In genomic region chr6:20698675-20699074, GRCh38 we compare ENCODE assay signal across 22 cellular contexts.
A peak's percentile ranks its signal among the peaks of the same experiment; 100 is the strongest.
DNase-seq lines count a peak whose midpoint lies in the region; ATAC-seq and TF ChIP-seq lines count a peak whose summit lies in the region.
"Had no signal": no experiment of that assay in that cellular context is flagged by ENCODE, and none has a peak within 500 bp of the region (broad histone marks: within the 10 kb centered on the region; RNA-seq: fewer than 3 reads in every experiment).

No MANE protein-coding gene starts in this region.

- H4K8ac ChIP-seq in IMR-90 (ENCODE audit: low read depth in 2 of 2, low read length in 2 of 2): no peak overlapping the region

- H2BK15ac ChIP-seq in IMR-90 (ENCODE audit: low read depth, low read length): no peak overlapping the region

- CTCF ChIA-PET in IMR-90 (lab: Yijun Ruan, JAX): no interaction called here

- no peaks in the 10 kb centered on the region for H3K9me1 ChIP-seq in IMR-90 (ENCODE audit: insufficient read depth, low read length)

- no TSS peak for BruUV-seq in IMR-90 (replicated peaks; lab: Mats Ljungman, UMichigan)

- H2AK9ac ChIP-seq in IMR-90 (replicated peaks; ENCODE audit: low read depth, low read length, poor library complexity): no peak overlapping the region

- H2BK120ac ChIP-seq in IMR-90 (ENCODE audit: low read depth, low read length): no peak overlapping the region

- 0 out of 2 replicates have a peak overlapping the region, but pooled peaks have one; percentile 7 for H3K4ac ChIP-seq in IMR-90 (ENCODE audit: low read depth, low read length)

- H3K36me3 ChIP-seq in IMR-90 (ENCODE audit: control insufficient read depth, insufficient read depth, low read length) (no peaks in the 10 kb centered on the region), HAP-1 (replicated peaks) (no peaks in the 10 kb centered on the region)
- H3K36me3 ChIP-seq: ascending aorta, pancreas, right atrium auricular region, stomach, vagina had no signal

- H3K4me3 ChIP-seq in IMR-90 (ENCODE audit: insufficient read depth, low read depth, low read length): no peak overlapping the region
- H3K4me3 ChIP-seq in HAP-1: no peak overlapping the region
- H3K4me3 ChIP-seq: ascending aorta, lung, pancreas, right atrium auricular region, SK-N-MC, smooth muscle cell, stomach, vagina had no signal

- dilution Hi-C loops in IMR-90 (cut with HindIII; ENCODE audit: low sequenced_read_pairs, unreplicated experiment): no loop called here

- no peak overlapping the region for H3K4me3 Mint-ChIP-seq in activated T-helper 17 cell treated with anti-CD3 and anti-CD28 coated beads, Interleukin-2, amount 50 U/mL, for 72 hours
- no peak overlapping the region for H3K4me3 Mint-ChIP-seq in stimulated activated memory B cell treated with anti-CD40 and anti-IgM and Interleukin-4, amounts not matched to agents 10 μg/mL and 1 μg/mL and 100 μg/mL, for 72 hours
- H3K4me3 Mint-ChIP-seq: activated CD4-positive, alpha-beta T cell treated with anti-CD3 and anti-CD28 coated beads for 36 hours; activated CD8-positive, alpha-beta T cell treated with anti-CD3 and anti-CD28 coated beads, Interleukin-2, amount 10 ng/mL, durations not matched to agents 7 days and 5 days; activated naive CD8-positive, alpha-beta T cell treated with anti-CD3 and anti-CD28 coated beads, Interleukin-2, amount 10 ng/mL, durations not matched to agents 7 days and 5 days had no signal

- H3K9me3 Mint-ChIP-seq in activated T-helper 17 cell treated with anti-CD3 and anti-CD28 coated beads, Interleukin-2, amount 50 U/mL, for 72 hours: no peaks in the 10 kb centered on the region
- H3K9me3 Mint-ChIP-seq in stimulated activated memory B cell treated with anti-CD40 and anti-IgM and Interleukin-4, amounts not matched to agents 10 μg/mL and 1 μg/mL and 100 μg/mL, for 72 hours: no peaks in the 10 kb centered on the region
- H3K9me3 Mint-ChIP-seq: activated naive CD8-positive, alpha-beta T cell treated with anti-CD3 and anti-CD28 coated beads, Interleukin-2, amount 10 ng/mL, durations not matched to agents 7 days and 5 days had no signal

- ATAC-seq in IMR-90 (ENCODE audit: low read depth): no peak
- ATAC-seq in activated T-helper 17 cell treated with anti-CD3 and anti-CD28 coated beads, Interleukin-2, amount 50 U/mL, for 72 hours (replicated peaks): no peak
- ATAC-seq in stimulated activated memory B cell treated with anti-CD40 and anti-IgM and Interleukin-4, amounts not matched to agents 10 μg/mL and 1 μg/mL and 100 μg/mL, for 72 hours: no peak
- ATAC-seq: activated CD4-positive, alpha-beta T cell treated with anti-CD3 and anti-CD28 coated beads for 36 hours; activated CD8-positive, alpha-beta T cell treated with anti-CD3 and anti-CD28 coated beads, Interleukin-2, amount 10 ng/mL, durations not matched to agents 7 days and 5 days; left cardiac atrium had no signal

- no peak overlapping the region for H3K23ac ChIP-seq in IMR-90 (ENCODE audit: low read depth, low read length)

- no peak overlapping the region for H2AFZ ChIP-seq in IMR-90 (replicated peaks; ENCODE audit: low read length, poor library complexity)

- DNase-seq in ELR (ENCODE audit: low read depth) (peak; percentile 14), IMR-90 (no peak), C1 segment of cervical spinal cord (lab: John Stamatoyannopoulos, UW) (no peak), NCI-H1930 (lab: John Stamatoyannopoulos, UW) (no peak), HAP-1 (ENCODE audit: low spot score in 2 of 2) (no peak)
- DNase-seq: activated CD4-positive, alpha-beta T cell treated with anti-CD3 and anti-CD28 coated beads for 36 hours; activated CD8-positive, alpha-beta T cell treated with anti-CD3 and anti-CD28 coated beads, Interleukin-2, amount 10 ng/mL, durations not matched to agents 7 days and 5 days; activated effector memory CD4-positive, alpha-beta T cell treated with anti-CD3 and anti-CD28 coated beads, Interleukin-2, amount 50 U/mL, for 16 hours; activated naive CD8-positive, alpha-beta T cell treated with anti-CD3 and anti-CD28 coated beads, Interleukin-2, amount 10 ng/mL, durations not matched to agents 7 days and 5 days; hypothalamus; left cardiac atrium; NCI-H1048; stomach had no signal

- TF ChIP-seq POLR2A in IMR-90 (IDR thresholded peaks at IDR 0.05; ENCODE audit: low read depth, low read length): no peak

- POLR2A ChIA-PET in IMR-90 (lab: Charles Lee; ENCODE audit: unreplicated experiment): no interaction called here

- H3K4me1 Mint-ChIP-seq in activated T-helper 17 cell treated with anti-CD3 and anti-CD28 coated beads, Interleukin-2, amount 50 U/mL, for 72 hours: peaks cover 16% of the 10 kb centered on the region
- H3K4me1 Mint-ChIP-seq in stimulated activated memory B cell treated with anti-CD40 and anti-IgM and Interleukin-4, amounts not matched to agents 10 μg/mL and 1 μg/mL and 100 μg/mL, for 72 hours: peaks cover 29% of the 10 kb centered on the region

- H3K4me2 ChIP-seq in IMR-90 (ENCODE audit: low read depth, low read length): no peak overlapping the region
- H3K4me2 ChIP-seq: smooth muscle cell had no signal

- H3K18ac ChIP-seq in IMR-90 (ENCODE audit: low read depth, low read length): no peak overlapping the region

- WGBS in IMR-90 (ENCODE audit: extremely low coverage in 2 of 2, insufficient read length in 1 of 2), 2 experiments: no CpG with 5 or more reads among the region's 1 CpG

- H3K9me3 ChIP-seq in IMR-90 (ENCODE audit: control insufficient read depth, insufficient read depth, low read length) (no peaks in the 10 kb centered on the region), HAP-1 (no peaks in the 10 kb centered on the region)
- H3K9me3 ChIP-seq: ascending aorta, pancreas, right atrium auricular region, stomach, vagina had no signal

- H3K56ac ChIP-seq in IMR-90 (ENCODE audit: extremely low read depth, insufficient read depth, low read length): no peak overlapping the region

- H3K27ac Mint-ChIP-seq in activated T-helper 17 cell treated with anti-CD3 and anti-CD28 coated beads, Interleukin-2, amount 50 U/mL, for 72 hours: peak overlapping the region; percentile 74
- H3K27ac Mint-ChIP-seq in stimulated activated memory B cell treated with anti-CD40 and anti-IgM and Interleukin-4, amounts not matched to agents 10 μg/mL and 1 μg/mL and 100 μg/mL, for 72 hours: peak overlapping the region; percentile 50
- H3K27ac Mint-ChIP-seq: activated CD4-positive, alpha-beta T cell treated with anti-CD3 and anti-CD28 coated beads for 36 hours; activated CD8-positive, alpha-beta T cell treated with anti-CD3 and anti-CD28 coated beads, Interleukin-2, amount 10 ng/mL, durations not matched to agents 7 days and 5 days; activated naive CD8-positive, alpha-beta T cell treated with anti-CD3 and anti-CD28 coated beads, Interleukin-2, amount 10 ng/mL, durations not matched to agents 7 days and 5 days had no signal

- H2BK5ac ChIP-seq in IMR-90 (ENCODE audit: low read depth, low read length, poor library complexity, severe bottlenecking): no peak overlapping the region

- H2BK20ac ChIP-seq in IMR-90 (ENCODE audit: low read depth, low read length): no peak overlapping the region

- TF ChIP-seq CTCF in IMR-90 (conservative IDR thresholded peaks at IDR 0.05; ENCODE audit: low read depth, low read length): no peak

- H3K36me3 Mint-ChIP-seq in activated T-helper 17 cell treated with anti-CD3 and anti-CD28 coated beads, Interleukin-2, amount 50 U/mL, for 72 hours (ENCODE audit: low read depth): no peaks in the 10 kb centered on the region
- H3K36me3 Mint-ChIP-seq in stimulated activated memory B cell treated with anti-CD40 and anti-IgM and Interleukin-4, amounts not matched to agents 10 μg/mL and 1 μg/mL and 100 μg/mL, for 72 hours: peaks cover 14% of the 10 kb centered on the region

- no peak overlapping the region for H3K27ac ChIP-seq in IMR-90 (ENCODE audit: insufficient read depth, low read length)
- H3K27ac ChIP-seq: ascending aorta, right atrium auricular region, SK-N-MC, stomach, vagina had no signal

- no peak overlapping the region for H3K14ac ChIP-seq in IMR-90 (replicated peaks; ENCODE audit: low read depth, low read length)

- H2AK5ac ChIP-seq in IMR-90 (ENCODE audit: low read depth, low read length): no peak overlapping the region

- no peaks in the 10 kb centered on the region for H3K27me3 ChIP-seq in IMR-90 (ENCODE audit: control insufficient read depth, insufficient read depth, low read length)
- H3K27me3 ChIP-seq in HAP-1 (ENCODE audit: low read depth): no peaks in the 10 kb centered on the region
- H3K27me3 ChIP-seq: ascending aorta, pancreas, right atrium auricular region, stomach, vagina had no signal

- peaks cover 7 to 14% of the 10 kb centered on the region in 2 experiments; a peak in 2 of 4 replicates for H3K79me1 ChIP-seq in IMR-90 (ENCODE audit: low read depth in 1 of 2, low read length in 2 of 2)

- no peak overlapping the region for H3K9ac ChIP-seq in IMR-90 (ENCODE audit: low read depth, low read length)

- in situ Hi-C loops in IMR-90 (cut with MboI; ENCODE audit: low sequenced_read_pairs): no loop called here
- in situ Hi-C loops in HAP-1 (cut with MboI; ENCODE audit: low sequenced_read_pairs): no loop called here

- no peaks in the 10 kb centered on the region for H3K27me3 Mint-ChIP-seq in activated T-helper 17 cell treated with anti-CD3 and anti-CD28 coated beads, Interleukin-2, amount 50 U/mL, for 72 hours
- no peaks in the 10 kb centered on the region for H3K27me3 Mint-ChIP-seq in stimulated activated memory B cell treated with anti-CD40 and anti-IgM and Interleukin-4, amounts not matched to agents 10 μg/mL and 1 μg/mL and 100 μg/mL, for 72 hours
- H3K27me3 Mint-ChIP-seq: activated CD4-positive, alpha-beta T cell treated with anti-CD3 and anti-CD28 coated beads for 36 hours; activated naive CD8-positive, alpha-beta T cell treated with anti-CD3 and anti-CD28 coated beads, Interleukin-2, amount 10 ng/mL, durations not matched to agents 7 days and 5 days had no signal

- H4K20me1 ChIP-seq in IMR-90 (ENCODE audit: insufficient read depth, low read length): no peaks in the 10 kb centered on the region

- no peak overlapping the region for H4K91ac ChIP-seq in IMR-90 (ENCODE audit: insufficient read depth, low read depth, low read length)

- intact Hi-C loops in IMR-90 (cut with micrococcal nuclease): no loop called here

- no peak for TF ChIP-seq RAD21 in IMR-90 (IDR thresholded peaks at IDR 0.05; ENCODE audit: low read length)

- H4K5ac ChIP-seq in IMR-90 (ENCODE audit: low read depth, low read length): no peak overlapping the region

- H3K4me1 ChIP-seq in IMR-90 (ENCODE audit: control insufficient read depth, insufficient read depth, low read length) (0 out of 2 replicates have a peak, but pooled peaks cover 2% of the 10 kb centered on the region), HAP-1 (peaks cover 2% of the 10 kb centered on the region)
- H3K4me1 ChIP-seq: ascending aorta, right atrium auricular region had no signal

TF ChIP-seq in IMR-90, 13 proteins besides CTCF, POLR2A, EP300 and RAD21 (continues in another document):
- TF ChIP-seq NFE2L2 (IDR thresholded peaks at IDR 0.05; ENCODE audit: low read depth, low read length) (no peak), MAZ (IDR thresholded peaks at IDR 0.05; ENCODE audit: borderline replicate concordance, low read depth, low read length) (no peak), SMC3 (IDR thresholded peaks at IDR 0.05; ENCODE audit: low read depth, low read length) (no peak), BHLHE40 (IDR thresholded peaks at IDR 0.05; ENCODE audit: low read depth, low read length) (no peak)
